ENCODE assay signal across 35 cellular contexts in genomic region chr2:176645494-176645893, GRCh38.
"Had no signal": no experiment of that assay in that cellular context is flagged by ENCODE, and none has a peak within 500 bp of the region (broad histone marks: within the 10 kb centered on the region; RNA-seq: fewer than 3 reads in every experiment).

No MANE protein-coding gene starts in this region.

- H3K4me3 ChIP-seq: MG63 had no signal

- DNase-seq: Kasumi-1, MG63, MM.1S, MV-4-11, NCI-H1048, NCI-H1092, NCI-H1092 treated with DMSO at 0.1 percent for 48 hours, NCI-H1105, NCI-H1105 treated with DMSO at 0.1 percent for 48 hours, NCI-H1417, NCI-H1417 treated with DMSO at 0.1 percent for 48 hours, NCI-H1436, NCI-H1436 treated with DMSO at 0.1 percent for 48 hours, NCI-H146, NCI-H1694, NCI-H1694 treated with DMSO at 0.1 percent for 48 hours, NCI-H187, NCI-H187 treated with DMSO at 0.1 percent for 48 hours, NCI-H1930, NCI-H2029, NCI-H2029 treated with DMSO at 0.1 percent for 48 hours, NCI-H2081, NCI-H2081 treated with DMSO at 0.1 percent for 48 hours, NCI-H2107, NCI-H2171, NCI-H2171 treated with DMSO at 0.1 percent for 48 hours, NCI-H2227 treated with DMSO at 0.1 percent for 48 hours, NCI-H226, NCI-H345, NCI-H446, NCI-H446 treated with DMSO at 0.1 percent for 48 hours, NCI-H510A, NCI-H510A treated with DMSO at 0.1 percent for 48 hours, NCI-H524, NCI-H524 treated with DMSO at 0.1 percent for 48 hours had no signal

- H3K36me3 ChIP-seq: MG63 had no signal

- H3K27me3 ChIP-seq: MG63 had no signal

- H3K9me3 ChIP-seq: MG63 had no signal
